ENCODE assay signal across 8 cellular contexts in the genomic region with DNA sequence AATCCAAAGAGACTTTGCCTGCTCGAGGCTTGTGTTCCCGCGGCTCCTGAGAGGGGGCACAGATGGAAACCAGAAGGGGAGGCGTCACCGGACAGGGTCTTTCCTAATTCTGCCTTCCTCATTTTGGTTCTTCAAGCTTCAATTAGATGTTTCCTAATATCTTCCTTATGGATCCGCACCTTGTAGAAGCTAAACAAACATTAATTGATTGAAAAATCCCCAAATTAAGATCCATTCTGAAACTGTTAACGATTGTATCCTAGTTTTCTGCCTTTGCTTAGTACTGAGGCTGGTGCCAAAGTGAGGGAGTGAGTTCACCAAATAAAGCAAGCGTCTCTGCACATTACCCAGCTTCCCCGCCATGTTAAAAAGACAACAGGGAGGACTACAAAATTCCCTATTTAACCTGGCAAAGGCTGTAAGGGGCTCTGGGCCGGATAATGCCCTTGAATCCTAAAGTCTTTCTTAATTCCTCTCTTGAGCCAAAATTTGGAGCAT.
DNase-seq lines count a peak whose midpoint lies in the region; ATAC-seq, FAIRE-seq and TF ChIP-seq lines count a peak whose summit lies in the region.

No MANE protein-coding gene starts in this region.

- H3K4me3 Mint-ChIP-seq in endodermal cell = peak overlapping the region; percentile 69

- ATAC-seq in HG03139 (IDR thresholded peaks at IDR 0.05; ENCODE audit: unreplicated experiment) (no peak), HG03378 (IDR thresholded peaks at IDR 0.05; ENCODE audit: unreplicated experiment) (no peak)

- H3K9me3 Mint-ChIP-seq in endodermal cell = no peaks in the 10 kb centered on the region

- H3K27me3 Mint-ChIP-seq in endodermal cell (ENCODE audit: insufficient read depth) = peaks cover 9% of the 10 kb centered on the region

- H3K4me1 ChIP-seq in endodermal cell (ENCODE audit: control insufficient read depth, insufficient read depth, low read length) = no peaks in the 10 kb centered on the region

- 5 to 10% methylated on average over 7 to 10 of the region's 10 CpGs for WGBS in endodermal cell (ENCODE audit: insufficient coverage in 1 of 2, insufficient read length in 1 of 2), 2 experiments

- H3K4me3 ChIP-seq in endodermal cell (ENCODE audit: low read length) = peak overlapping the region; percentile 97
- H3K4me3 ChIP-seq in retinal pigment epithelial cell (ENCODE audit: low read length) = peak overlapping the region; percentile 79

- TF ChIP-seq CTCF in endodermal cell (conservative IDR thresholded peaks at IDR 0.05) = no peak
- TF ChIP-seq CTCF in retinal pigment epithelial cell (conservative IDR thresholded peaks at IDR 0.05; ENCODE audit: low read depth, low read length) = no peak

- peak; percentile 31 for FAIRE-seq in G401.6 (lab: Jason Lieb, UNC)

- no peaks in the 10 kb centered on the region for H3K9me3 ChIP-seq in endodermal cell (ENCODE audit: control insufficient read depth, low read length)

- peak overlapping the region; percentile 43 for H3K9ac ChIP-seq in endodermal cell (ENCODE audit: extremely low read depth, low read length, poor library complexity, severe bottlenecking)

- H3K36me3 ChIP-seq in endodermal cell (ENCODE audit: control insufficient read depth, insufficient read depth, low read length) = no peaks in the 10 kb centered on the region

- H3K27ac ChIP-seq in endodermal cell (ENCODE audit: low read depth, low read length) = peak overlapping the region; percentile 57

- H3K27me3 ChIP-seq in endodermal cell (ENCODE audit: control insufficient read depth, insufficient read depth, low read length, poor library complexity, severe bottlenecking) = no peaks in the 10 kb centered on the region

- H3K36me3 Mint-ChIP-seq in endodermal cell (ENCODE audit: low read depth) = no peaks in the 10 kb centered on the region

- H3K27ac Mint-ChIP-seq in endodermal cell = no peak overlapping the region

- DNase-seq in NCI-H2227 treated with DMSO at 0.1 percent for 48 hours (lab: John Stamatoyannopoulos, UW) (peak; percentile 58), endodermal cell (no peak), retinal pigment epithelial cell (ENCODE audit: low read depth) (no peak), 8988T (no peak), NCI-H187 (lab: John Stamatoyannopoulos, UW) (no peak)

- H3K4me1 Mint-ChIP-seq in endodermal cell = peaks cover 13% of the 10 kb centered on the region
